In genomic region chr12:70049596-70050360, GRCh38 we compare ENCODE assay signal across 9 cellular contexts.
A peak's percentile ranks its signal among the peaks of the same experiment; 100 is the strongest.
DNase-seq lines count a peak whose midpoint lies in the region; ATAC-seq and TF ChIP-seq lines count a peak whose summit lies in the region.
"Had no signal": no experiment of that assay in that cellular context is flagged by ENCODE, and none has a peak within 500 bp of the region (broad histone marks: within the 10 kb centered on the region; RNA-seq: fewer than 3 reads in every experiment).

No MANE protein-coding gene starts in this region.

- no peak for TF ChIP-seq CTCF in nephron progenitor cell (IDR thresholded peaks at IDR 0.05)

- no peaks in the 10 kb centered on the region for H3K4me1 Mint-ChIP-seq in nephron progenitor cell
- H3K4me1 Mint-ChIP-seq: neural crest cell had no signal

- H3K27ac Mint-ChIP-seq in nephron progenitor cell, result no peak overlapping the region

- no peak overlapping the region for H3K4me3 Mint-ChIP-seq in nephron progenitor cell
- H3K4me3 Mint-ChIP-seq: neural crest cell had no signal

- no peaks in the 10 kb centered on the region for H3K9me3 Mint-ChIP-seq in nephron progenitor cell

- no peaks in the 10 kb centered on the region for H3K36me3 Mint-ChIP-seq in nephron progenitor cell (ENCODE audit: low read depth)

- H3K27me3 Mint-ChIP-seq in nephron progenitor cell (ENCODE audit: low read depth, poor library complexity), result peaks cover 7% of the 10 kb centered on the region

- peak overlapping the region; percentile 90 for H3K27ac ChIP-seq in epithelial cell of prostate

- peak; percentile 61 for DNase-seq in HPDE6-E6E7 (ENCODE audit: extremely low spot score)
- DNase-seq in epithelial cell of prostate (ENCODE audit: low read depth, low spot score), result peak; percentile 55
- no peak for DNase-seq in NCI-H146 treated with DMSO at 0.1 percent for 48 hours (lab: John Stamatoyannopoulos, UW; ENCODE audit: unreplicated experiment)
- DNase-seq in nephron progenitor cell, result no peak
- no peak for DNase-seq in GF-D8 (lab: John Stamatoyannopoulos, UW)
- no peak for DNase-seq in NCI-H524 (lab: John Stamatoyannopoulos, UW)

- peak; percentile 97 for ATAC-seq in GM18498 (IDR thresholded peaks at IDR 0.05; ENCODE audit: unreplicated experiment)
- peak; percentile 95 for ATAC-seq in GM21515 (IDR thresholded peaks at IDR 0.05; ENCODE audit: unreplicated experiment)

Comparison
In these comparisons a context has a peak if more than half of its experiments do, and no peak if none do; other contexts are left out.
1. DNase-seq: peak in HPDE6-E6E7 (single experiment) and epithelial cell of prostate (single experiment); none in NCI-H146 treated with DMSO at 0.1 percent for 48 hours (single experiment), nephron progenitor cell (single experiment), GF-D8 (single experiment) and NCI-H524 (0 of 2).